1 cellular context compared by ENCODE assay signal in the genomic region with DNA sequence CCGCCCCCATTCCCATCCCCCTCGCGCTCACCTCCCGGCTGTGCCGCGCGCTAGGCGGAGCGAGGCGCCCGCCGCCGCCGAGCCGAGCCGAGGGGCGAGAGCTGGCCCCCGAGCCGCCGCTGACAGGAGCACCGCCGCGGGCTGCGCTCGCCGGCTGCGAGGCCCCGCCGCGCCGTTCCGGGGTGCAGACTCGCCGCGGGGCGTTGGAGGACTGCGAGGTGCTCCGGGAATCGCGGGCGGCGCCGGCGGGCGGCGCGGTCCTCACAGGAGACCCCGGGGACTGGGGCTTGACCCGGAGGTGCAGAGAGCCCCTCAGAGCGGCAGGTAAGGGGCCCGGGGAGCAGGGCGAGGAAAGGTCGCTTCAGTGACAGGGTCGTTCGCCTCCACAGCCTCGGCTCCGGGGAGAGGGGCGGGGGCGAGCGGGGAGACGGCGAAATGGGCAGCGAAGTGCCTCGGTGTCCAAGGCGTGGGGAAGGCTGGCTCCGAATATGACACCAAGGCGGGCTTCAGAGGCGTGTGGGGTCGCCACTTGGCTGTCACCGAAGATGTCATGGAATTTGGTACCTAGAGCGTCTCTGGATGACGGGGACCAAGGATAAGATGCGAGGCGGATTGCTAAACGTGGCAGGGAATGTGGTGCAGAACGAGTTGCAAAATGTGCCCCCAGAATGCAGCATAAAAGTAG.
TF ChIP-seq lines count a peak whose summit lies in the region.

No MANE protein-coding gene starts in this region.

TF ChIP-seq in GM23338, 12 proteins besides CTCF, POLR2A, EP300 and RAD21:
- TF ChIP-seq, protein P1, sequence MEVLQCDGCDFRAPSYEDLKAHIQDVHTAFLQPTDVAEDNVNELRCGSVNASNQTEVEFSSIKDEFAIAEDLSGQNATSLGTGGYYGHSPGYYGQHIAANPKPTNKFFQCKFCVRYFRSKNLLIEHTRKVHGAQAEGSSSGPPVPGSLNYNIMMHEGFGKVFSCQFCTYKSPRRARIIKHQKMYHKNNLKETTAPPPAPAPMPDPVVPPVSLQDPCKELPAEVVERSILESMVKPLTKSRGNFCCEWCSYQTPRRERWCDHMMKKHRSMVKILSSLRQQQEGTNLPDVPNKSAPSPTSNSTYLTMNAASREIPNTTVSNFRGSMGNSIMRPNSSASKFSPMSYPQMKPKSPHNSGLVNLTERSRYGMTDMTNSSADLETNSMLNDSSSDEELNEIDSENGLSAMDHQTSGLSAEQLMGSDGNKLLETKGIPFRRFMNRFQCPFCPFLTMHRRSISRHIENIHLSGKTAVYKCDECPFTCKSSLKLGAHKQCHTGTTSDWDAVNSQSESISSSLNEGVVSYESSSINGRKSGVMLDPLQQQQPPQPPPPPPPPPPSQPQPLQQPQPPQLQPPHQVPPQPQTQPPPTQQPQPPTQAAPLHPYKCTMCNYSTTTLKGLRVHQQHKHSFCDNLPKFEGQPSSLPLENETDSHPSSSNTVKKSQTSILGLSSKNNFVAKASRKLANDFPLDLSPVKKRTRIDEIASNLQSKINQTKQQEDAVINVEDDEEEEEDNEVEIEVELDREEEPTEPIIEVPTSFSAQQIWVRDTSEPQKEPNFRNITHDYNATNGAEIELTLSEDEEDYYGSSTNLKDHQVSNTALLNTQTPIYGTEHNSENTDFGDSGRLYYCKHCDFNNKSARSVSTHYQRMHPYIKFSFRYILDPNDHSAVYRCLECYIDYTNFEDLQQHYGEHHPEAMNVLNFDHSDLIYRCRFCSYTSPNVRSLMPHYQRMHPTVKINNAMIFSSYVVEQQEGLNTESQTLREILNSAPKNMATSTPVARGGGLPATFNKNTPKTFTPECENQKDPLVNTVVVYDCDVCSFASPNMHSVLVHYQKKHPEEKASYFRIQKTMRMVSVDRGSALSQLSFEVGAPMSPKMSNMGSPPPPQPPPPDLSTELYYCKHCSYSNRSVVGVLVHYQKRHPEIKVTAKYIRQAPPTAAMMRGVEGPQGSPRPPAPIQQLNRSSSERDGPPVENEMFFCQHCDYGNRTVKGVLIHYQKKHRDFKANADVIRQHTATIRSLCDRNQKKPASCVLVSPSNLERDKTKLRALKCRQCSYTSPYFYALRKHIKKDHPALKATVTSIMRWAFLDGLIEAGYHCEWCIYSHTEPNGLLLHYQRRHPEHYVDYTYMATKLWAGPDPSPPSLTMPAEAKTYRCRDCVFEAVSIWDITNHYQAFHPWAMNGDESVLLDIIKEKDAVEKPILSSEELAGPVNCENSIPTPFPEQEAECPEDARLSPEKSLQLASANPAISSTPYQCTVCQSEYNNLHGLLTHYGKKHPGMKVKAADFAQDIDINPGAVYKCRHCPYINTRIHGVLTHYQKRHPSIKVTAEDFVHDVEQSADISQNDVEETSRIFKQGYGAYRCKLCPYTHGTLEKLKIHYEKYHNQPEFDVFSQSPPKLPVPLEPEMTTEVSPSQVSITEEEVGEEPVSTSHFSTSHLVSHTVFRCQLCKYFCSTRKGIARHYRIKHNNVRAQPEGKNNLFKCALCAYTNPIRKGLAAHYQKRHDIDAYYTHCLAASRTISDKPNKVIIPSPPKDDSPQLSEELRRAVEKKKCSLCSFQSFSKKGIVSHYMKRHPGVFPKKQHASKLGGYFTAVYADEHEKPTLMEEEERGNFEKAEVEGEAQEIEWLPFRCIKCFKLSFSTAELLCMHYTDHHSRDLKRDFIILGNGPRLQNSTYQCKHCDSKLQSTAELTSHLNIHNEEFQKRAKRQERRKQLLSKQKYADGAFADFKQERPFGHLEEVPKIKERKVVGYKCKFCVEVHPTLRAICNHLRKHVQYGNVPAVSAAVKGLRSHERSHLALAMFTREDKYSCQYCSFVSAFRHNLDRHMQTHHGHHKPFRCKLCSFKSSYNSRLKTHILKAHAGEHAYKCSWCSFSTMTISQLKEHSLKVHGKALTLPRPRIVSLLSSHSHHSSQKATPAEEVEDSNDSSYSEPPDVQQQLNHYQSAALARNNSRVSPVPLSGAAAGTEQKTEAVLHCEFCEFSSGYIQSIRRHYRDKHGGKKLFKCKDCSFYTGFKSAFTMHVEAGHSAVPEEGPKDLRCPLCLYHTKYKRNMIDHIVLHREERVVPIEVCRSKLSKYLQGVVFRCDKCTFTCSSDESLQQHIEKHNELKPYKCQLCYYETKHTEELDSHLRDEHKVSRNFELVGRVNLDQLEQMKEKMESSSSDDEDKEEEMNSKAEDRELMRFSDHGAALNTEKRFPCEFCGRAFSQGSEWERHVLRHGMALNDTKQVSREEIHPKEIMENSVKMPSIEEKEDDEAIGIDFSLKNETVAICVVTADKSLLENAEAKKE (CRISPR knock-in tag; IDR thresholded peaks at IDR 0.05): no peak
- TF ChIP-seq, protein P2, sequence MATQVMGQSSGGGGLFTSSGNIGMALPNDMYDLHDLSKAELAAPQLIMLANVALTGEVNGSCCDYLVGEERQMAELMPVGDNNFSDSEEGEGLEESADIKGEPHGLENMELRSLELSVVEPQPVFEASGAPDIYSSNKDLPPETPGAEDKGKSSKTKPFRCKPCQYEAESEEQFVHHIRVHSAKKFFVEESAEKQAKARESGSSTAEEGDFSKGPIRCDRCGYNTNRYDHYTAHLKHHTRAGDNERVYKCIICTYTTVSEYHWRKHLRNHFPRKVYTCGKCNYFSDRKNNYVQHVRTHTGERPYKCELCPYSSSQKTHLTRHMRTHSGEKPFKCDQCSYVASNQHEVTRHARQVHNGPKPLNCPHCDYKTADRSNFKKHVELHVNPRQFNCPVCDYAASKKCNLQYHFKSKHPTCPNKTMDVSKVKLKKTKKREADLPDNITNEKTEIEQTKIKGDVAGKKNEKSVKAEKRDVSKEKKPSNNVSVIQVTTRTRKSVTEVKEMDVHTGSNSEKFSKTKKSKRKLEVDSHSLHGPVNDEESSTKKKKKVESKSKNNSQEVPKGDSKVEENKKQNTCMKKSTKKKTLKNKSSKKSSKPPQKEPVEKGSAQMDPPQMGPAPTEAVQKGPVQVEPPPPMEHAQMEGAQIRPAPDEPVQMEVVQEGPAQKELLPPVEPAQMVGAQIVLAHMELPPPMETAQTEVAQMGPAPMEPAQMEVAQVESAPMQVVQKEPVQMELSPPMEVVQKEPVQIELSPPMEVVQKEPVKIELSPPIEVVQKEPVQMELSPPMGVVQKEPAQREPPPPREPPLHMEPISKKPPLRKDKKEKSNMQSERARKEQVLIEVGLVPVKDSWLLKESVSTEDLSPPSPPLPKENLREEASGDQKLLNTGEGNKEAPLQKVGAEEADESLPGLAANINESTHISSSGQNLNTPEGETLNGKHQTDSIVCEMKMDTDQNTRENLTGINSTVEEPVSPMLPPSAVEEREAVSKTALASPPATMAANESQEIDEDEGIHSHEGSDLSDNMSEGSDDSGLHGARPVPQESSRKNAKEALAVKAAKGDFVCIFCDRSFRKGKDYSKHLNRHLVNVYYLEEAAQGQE (IDR thresholded peaks at IDR 0.05; ENCODE audit: unreplicated experiment): no peak
- TF ChIP-seq STAT1 (IDR thresholded peaks at IDR 0.05; ENCODE audit: unreplicated experiment) (no peak), ZNF114 (CRISPR knock-in tag; IDR thresholded peaks at IDR 0.05) (no peak), JUNB (IDR thresholded peaks at IDR 0.05; ENCODE audit: unreplicated experiment) (no peak), CREB1 (CRISPR knock-in tag; IDR thresholded peaks at IDR 0.05; ENCODE audit: low read depth) (no peak), ZNF331 (CRISPR knock-in tag; IDR thresholded peaks at IDR 0.05; ENCODE audit: low read depth) (no peak), EZH2 (IDR thresholded peaks at IDR 0.05; ENCODE audit: low read depth, unreplicated experiment) (no peak), NANOG (IDR thresholded peaks at IDR 0.05; ENCODE audit: borderline replicate concordance) (no peak), POLR2AphosphoS5 (IDR thresholded peaks at IDR 0.05; ENCODE audit: low read depth) (no peak), EZH2phosphoT487 (IDR thresholded peaks at IDR 0.05; ENCODE audit: unreplicated experiment) (no peak)
- TF ChIP-seq, protein P3, sequence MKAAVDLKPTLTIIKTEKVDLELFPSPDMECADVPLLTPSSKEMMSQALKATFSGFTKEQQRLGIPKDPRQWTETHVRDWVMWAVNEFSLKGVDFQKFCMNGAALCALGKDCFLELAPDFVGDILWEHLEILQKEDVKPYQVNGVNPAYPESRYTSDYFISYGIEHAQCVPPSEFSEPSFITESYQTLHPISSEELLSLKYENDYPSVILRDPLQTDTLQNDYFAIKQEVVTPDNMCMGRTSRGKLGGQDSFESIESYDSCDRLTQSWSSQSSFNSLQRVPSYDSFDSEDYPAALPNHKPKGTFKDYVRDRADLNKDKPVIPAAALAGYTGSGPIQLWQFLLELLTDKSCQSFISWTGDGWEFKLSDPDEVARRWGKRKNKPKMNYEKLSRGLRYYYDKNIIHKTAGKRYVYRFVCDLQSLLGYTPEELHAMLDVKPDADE (IDR thresholded peaks at IDR 0.05): no peak
